ENCODE assay signal across 8 cellular contexts in the genomic region with DNA sequence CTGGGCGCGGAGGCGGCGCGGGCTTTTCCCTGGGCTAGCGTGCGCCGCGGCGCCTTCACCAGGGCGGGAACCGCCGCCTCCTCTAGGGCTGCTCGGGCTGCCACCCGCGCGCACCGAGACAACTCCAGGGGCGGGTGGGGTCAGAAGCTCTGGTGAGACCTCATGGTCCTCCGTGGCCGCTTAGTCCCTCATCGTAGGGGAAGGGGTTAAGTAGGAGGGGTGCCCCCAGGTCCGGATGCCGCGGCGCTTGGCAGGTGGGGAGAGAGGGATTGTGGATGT. TPM values are rescaled to one million over a fixed set of nuclear protein-coding genes. Genes with fewer than 3 reads are reported as not detected.
DNase-seq lines count a peak whose midpoint lies in the region; ATAC-seq and TF ChIP-seq lines count a peak whose summit lies in the region.

No MANE protein-coding gene starts in this region.

- H2BK12ac ChIP-seq in neuronal stem cell (ENCODE audit: low read length) = peak overlapping the region; percentile 88

- peak overlapping the region; percentile 35 to 97 for H3K27ac ChIP-seq in SK-N-SH (ENCODE audit: low read depth in 2 of 2, low read length in 1 of 2)
- H3K27ac ChIP-seq in neuronal stem cell (replicated peaks; ENCODE audit: low read length) = no peak overlapping the region

- H2BK120ac ChIP-seq in neuronal stem cell (ENCODE audit: low read depth, low read length) = no peak overlapping the region

- no peaks in the 10 kb centered on the region for H3K27me3 ChIP-seq in SK-N-SH (ENCODE audit: insufficient read depth)
- H3K27me3 ChIP-seq in neuronal stem cell (ENCODE audit: control insufficient read depth in 3 of 3, insufficient read depth in 3 of 3, low read depth in 1 of 3, low read length in 3 of 3) = peaks cover 0 to 64% (median 3%) of the 10 kb centered on the region in 3 experiments

- H2BK5ac ChIP-seq in neuronal stem cell (ENCODE audit: low read length) = peak overlapping the region; percentile 54

- H2AFZ ChIP-seq in SK-N-SH (ENCODE audit: low read depth) (peak overlapping the region; percentile 56; the same call in 1 of the 2 replicates), neuronal stem cell (ENCODE audit: low read length) (peak overlapping the region; percentile 94)

- no peaks in the 10 kb centered on the region for H4K20me1 ChIP-seq in SK-N-SH (ENCODE audit: insufficient read depth)

- peak overlapping the region; percentile 45 for H3K23ac ChIP-seq in neuronal stem cell (ENCODE audit: low read depth, low read length, poor library complexity)

- no peak for TF ChIP-seq EP300 in SK-N-SH (IDR thresholded peaks at IDR 0.05; ENCODE audit: borderline replicate concordance in 1 of 2, low read depth in 1 of 2, low read length in 1 of 2)

- H4K91ac ChIP-seq in neuronal stem cell (ENCODE audit: low read depth, low read length, poor library complexity) = no peak overlapping the region

- POLR2A ChIA-PET in SK-N-SH (lab: Yijun Ruan, JAX) = interaction anchor here (1.0 to 3.0 kb wide), 4 partner anchors 18 to 76 kb away, joined by 3 to 29 read pairs (median 12); no protein-coding TSS in a partner anchor

- peak overlapping the region; percentile 65 for H3K9ac ChIP-seq in SK-N-SH
- peak overlapping the region; percentile 95 for H3K9ac ChIP-seq in neuronal stem cell (ENCODE audit: low read depth, low read length, poor library complexity)

- TF ChIP-seq CTCF in GM20000 (IDR thresholded peaks at IDR 0.05; ENCODE audit: extremely low read depth, missing control alignments) (no peak), SK-N-SH (IDR thresholded peaks at IDR 0.05) (no peak), fibroblast of villous mesenchyme (IDR thresholded peaks at IDR 0.05; ENCODE audit: insufficient read depth, low read depth, low read length) (no peak)

- H3K36me3 ChIP-seq in SK-N-SH (replicated peaks in 1 of 2; ENCODE audit: control insufficient read depth in 1 of 2, insufficient read depth in 2 of 2, low read length in 1 of 2) = peaks cover 3 to 10% of the 10 kb centered on the region in 2 experiments
- H3K36me3 ChIP-seq in neuronal stem cell (replicated peaks in 1 of 2; ENCODE audit: control insufficient read depth in 2 of 2, insufficient read depth in 2 of 2, low read length in 2 of 2) = no peaks in the 10 kb centered on the region

- H4K8ac ChIP-seq in neuronal stem cell (ENCODE audit: low read depth, low read length) = no peak overlapping the region

- H3F3A ChIP-seq in SK-N-SH (replicated peaks; ENCODE audit: insufficient read depth) = peaks cover 24% of the 10 kb centered on the region

- TF ChIP-seq POLR2A in erythroblast (IDR thresholded peaks at IDR 0.05; ENCODE audit: low read length) = no peak

- no peaks in the 10 kb centered on the region for H3K79me2 ChIP-seq in SK-N-SH (ENCODE audit: insufficient read depth)

- no peaks in the 10 kb centered on the region for H3K79me1 ChIP-seq in neuronal stem cell (ENCODE audit: low read depth, low read length)

- CTCF ChIA-PET in SK-N-SH (lab: Yijun Ruan, JAX) = interaction anchor here (0.9 to 2.1 kb wide), 10 partner anchors 15 to 99 kb away, joined by 3 to 13 read pairs (median 5); no protein-coding TSS in a partner anchor

- H3K4ac ChIP-seq in neuronal stem cell (ENCODE audit: low read length) = no peak overlapping the region

- TF ChIP-seq RAD21 in SK-N-SH (IDR thresholded peaks at IDR 0.05; ENCODE audit: low read length) = no peak

- WGBS in SK-N-SH (ENCODE audit: low lambda C conversion rate) = 4% methylated on average over 8 of the region's 26 CpGs
- WGBS in neuronal stem cell (ENCODE audit: extremely low coverage in 2 of 2, insufficient read length in 2 of 2, insufficient replicate concordance in 1 of 2), 2 donors = no CpG with 5 or more reads among the region's 26 CpGs

- peak overlapping the region; percentile 89 for H2AK5ac ChIP-seq in neuronal stem cell (ENCODE audit: low read depth, low read length)

- H3K4me2 ChIP-seq in SK-N-SH (peak overlapping the region; percentile 93), neuronal stem cell (ENCODE audit: insufficient read depth, low read length, poor library complexity, severe bottlenecking) (peak overlapping the region; percentile 93)

- no peak overlapping the region for H3K14ac ChIP-seq in neuronal stem cell (ENCODE audit: low read length)

- ATAC-seq in GM21381 (IDR thresholded peaks at IDR 0.05; ENCODE audit: unreplicated experiment) = no peak
- ATAC-seq in HG03045 (IDR thresholded peaks at IDR 0.05; ENCODE audit: unreplicated experiment) = no peak

- peak; percentile 52 for DNase-seq in GM20000 (ENCODE audit: low spot score)
- DNase-seq in SK-N-SH = peak; percentile 72
- no peak for DNase-seq in fibroblast of villous mesenchyme (ENCODE audit: low read depth)
- DNase-seq in neuronal stem cell (ENCODE audit: low spot score) = no peak
- no peak for DNase-seq in erythroblast (lab: John Stamatoyannopoulos, UW)
- DNase-seq in activated CD4-positive, alpha-beta T cell treated with anti-CD3 and anti-CD28 coated beads for 4 hours = no peak

- H3K18ac ChIP-seq in neuronal stem cell (ENCODE audit: low read length) = peak overlapping the region; percentile 96

- no peaks in the 10 kb centered on the region for H3K9me2 ChIP-seq in SK-N-SH

- H3K4me1 ChIP-seq in SK-N-SH (ENCODE audit: control insufficient read depth in 1 of 2, insufficient read depth in 2 of 2, low read depth in 1 of 2, low read length in 1 of 2) (peaks cover 25 to 35% of the 10 kb centered on the region in 2 experiments), neuronal stem cell (ENCODE audit: control insufficient read depth in 2 of 2, insufficient read depth in 1 of 2, low read depth in 1 of 2, low read length in 2 of 2) (peaks cover 17 to 26% of the 10 kb centered on the region in 2 donors)

- H3K9me3 ChIP-seq in SK-N-SH = no peaks in the 10 kb centered on the region
- no peaks in the 10 kb centered on the region for H3K9me3 ChIP-seq in neuronal stem cell (replicated peaks in 1 of 2; ENCODE audit: control insufficient read depth in 2 of 2, insufficient read depth in 1 of 2, low read depth in 1 of 2, low read length in 2 of 2)

- H2BK15ac ChIP-seq in neuronal stem cell (ENCODE audit: low read length) = peak overlapping the region; percentile 89

- H3K4me3 ChIP-seq in SK-N-SH (ENCODE audit: low read depth in 2 of 2, low read length in 1 of 2) (peak overlapping the region; percentile 78 to 84), fibroblast of villous mesenchyme (ENCODE audit: low read depth, low read length) (peak overlapping the region; percentile 66), neuronal stem cell (ENCODE audit: low read length in 2 of 2) (peak overlapping the region; percentile 52 to 98)

TF ChIP-seq in SK-N-SH, 30 proteins besides CTCF, POLR2A, EP300 and RAD21:
- TF ChIP-seq, protein P1, sequence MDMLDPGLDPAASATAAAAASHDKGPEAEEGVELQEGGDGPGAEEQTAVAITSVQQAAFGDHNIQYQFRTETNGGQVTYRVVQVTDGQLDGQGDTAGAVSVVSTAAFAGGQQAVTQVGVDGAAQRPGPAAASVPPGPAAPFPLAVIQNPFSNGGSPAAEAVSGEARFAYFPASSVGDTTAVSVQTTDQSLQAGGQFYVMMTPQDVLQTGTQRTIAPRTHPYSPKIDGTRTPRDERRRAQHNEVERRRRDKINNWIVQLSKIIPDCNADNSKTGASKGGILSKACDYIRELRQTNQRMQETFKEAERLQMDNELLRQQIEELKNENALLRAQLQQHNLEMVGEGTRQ (IDR thresholded peaks at IDR 0.05; ENCODE audit: borderline replicate concordance, low read depth, low read length) = no peak
- peak; percentile 3; the same call in 1 of the 2 replicates for TF ChIP-seq SIN3A (IDR thresholded peaks at IDR 0.05; ENCODE audit: borderline replicate concordance, low read depth, low read length)
- TF ChIP-seq MXI1 (IDR thresholded peaks at IDR 0.05; ENCODE audit: low read depth, low read length) = 0 out of 2 replicates have a peak, but pooled peaks have one; percentile 24
- TF ChIP-seq RCOR1 (IDR thresholded peaks at IDR 0.05; ENCODE audit: low read length) = no peak

RNA-seq across cellular contexts. Expression of gene SERTAD4, which starts 0.6 kb away (rescaled TPM):
- polyA plus RNA-seq in SK-N-SH (2012; rRNA removed) = 2.6 and 2.9 TPM in 2 replicates
- polyA plus RNA-seq in SK-N-SH (2012; cell fraction: cytosol; rRNA removed) = 2.8 and 3.5 TPM in 2 replicates
- 1.8 and 3.0 TPM in 2 replicates for polyA plus RNA-seq in SK-N-SH (2012; cell fraction: nucleus; rRNA removed)
- total RNA-seq in fibroblast of villous mesenchyme = 10.6 and 31.1 TPM in 2 replicates
- 10.9 TPM for polyA plus RNA-seq in neuronal stem cell (2013, experiment 1 of 2)
- 10.5 TPM for polyA plus RNA-seq in neuronal stem cell (2013, experiment 2 of 2)

Comparison
In these comparisons a context has a peak if more than half of its experiments do, and no peak if none do; other contexts are left out.
1. DNase-seq: peak in GM20000 (single experiment) and SK-N-SH (single experiment); none in fibroblast of villous mesenchyme (single experiment), neuronal stem cell (single experiment), erythroblast (0 of 2) and activated CD4-positive, alpha-beta T cell treated with anti-CD3 and anti-CD28 coated beads for 4 hours (0 of 2).
2. Peak in every context shown above with its lines, with median percentiles within 50 percentile points of each other: H3K4me3 ChIP-seq.